ENCODE assay signal across 15 cellular contexts in genomic region chr1:5507340-5507739, GRCh38.
"Had no signal": no experiment of that assay in that cellular context is flagged by ENCODE, and none has a peak within 500 bp of the region (broad histone marks: within the 10 kb centered on the region; RNA-seq: fewer than 3 reads in every experiment).

No MANE protein-coding gene starts in this region.

- DNase-seq: activated CD4-positive, alpha-beta memory T cell treated with anti-CD3 and anti-CD28 coated beads, Interleukin-2, amount 10 ng/mL, durations not matched to agents 7 days and 5 days; activated CD4-positive, alpha-beta T cell treated with anti-CD3 and anti-CD28 coated beads for 48 hours; activated CD4-positive, CD25-positive, alpha-beta regulatory T cell; activated naive CD4-positive, alpha-beta T cell treated with Interleukin-2 at 50 U/mL for 16 hours; activated naive CD8-positive, alpha-beta T cell treated with anti-CD3 and anti-CD28 coated beads, Interleukin-2, amount 10 ng/mL, durations not matched to agents 7 days and 5 days; activated T-cell treated with anti-CD3 and anti-CD28 coated beads, Interleukin-2, amount 50 U/mL, for 1 hour; amygdala; dermis blood vessel endothelial cell; effector memory CD4-positive, alpha-beta T cell; esophagus squamous epithelium; left colon; natural killer cell; spleen; stimulated activated CD4-positive, alpha-beta T cell treated with anti-CD3 and anti-CD28 coated beads, Interleukin-4, amount 100 ng/mL, for 4 hours; stimulated activated naive B cell treated with anti-CD40 and anti-IgM and Interleukin-4, amounts not matched to agents 10 μg/mL and 1 μg/mL and 100 μg/mL, for 72 hours had no signal

- ATAC-seq: left colon; natural killer cell; stimulated activated naive B cell treated with anti-CD40 and anti-IgM and Interleukin-4, amounts not matched to agents 10 μg/mL and 1 μg/mL and 100 μg/mL, for 72 hours had no signal
